ENCODE assay signal across 8 cellular contexts in the genomic region with DNA sequence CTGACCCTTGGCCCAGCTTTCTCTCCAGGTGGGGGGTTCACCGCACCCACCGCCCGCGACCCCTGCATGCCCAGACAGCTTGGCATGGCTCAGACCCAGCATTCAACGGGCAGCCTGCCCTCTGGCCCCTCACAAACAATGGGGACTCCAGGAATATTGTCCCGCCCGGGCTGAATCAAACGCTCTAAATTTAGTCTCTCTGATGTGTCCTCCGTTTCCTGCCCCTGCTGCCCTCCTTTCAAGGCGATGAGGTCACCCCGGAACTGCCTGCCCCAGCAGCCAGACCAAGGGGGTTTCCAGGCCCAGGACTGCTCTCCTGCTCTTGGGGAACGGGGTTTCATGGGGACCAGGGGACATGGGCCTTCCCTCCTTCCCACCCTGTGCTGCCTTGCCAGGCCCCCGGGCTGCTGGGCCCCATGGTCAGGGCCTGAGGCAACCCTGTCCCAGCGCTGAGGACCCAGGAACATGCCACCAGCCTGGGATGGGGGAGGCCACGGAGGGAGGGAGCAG. TPM values are rescaled to one million over a fixed set of nuclear protein-coding genes. Genes with fewer than 3 reads are reported as not detected.
DNase-seq lines count a peak whose midpoint lies in the region; ATAC-seq and TF ChIP-seq lines count a peak whose summit lies in the region.

No MANE protein-coding gene starts in this region.

- H3K4me3 Mint-ChIP-seq in activated naive CD4-positive, alpha-beta T cell treated with anti-CD3 and anti-CD28 coated beads, Interleukin-2, amount 50 U/mL, for 24 hours, result peak overlapping the region; percentile 11

- H3K4me2 ChIP-seq in DOHH2 (ENCODE audit: low read length), result peak overlapping the region; percentile 32

- peak; percentile 41 for ATAC-seq in HG03442 (IDR thresholded peaks at IDR 0.05; ENCODE audit: unreplicated experiment)
- ATAC-seq in right cardiac atrium, result peak; percentile 21 to 63
- no peak for ATAC-seq in HG02885 (IDR thresholded peaks at IDR 0.05; ENCODE audit: poor library complexity, unreplicated experiment)
- ATAC-seq in GM21737 (IDR thresholded peaks at IDR 0.05; ENCODE audit: unreplicated experiment), result no peak

- H3K36me3 Mint-ChIP-seq in activated naive CD4-positive, alpha-beta T cell treated with anti-CD3 and anti-CD28 coated beads, Interleukin-2, amount 50 U/mL, for 24 hours, result no peaks in the 10 kb centered on the region

- TF ChIP-seq CTCF in DOHH2 (IDR thresholded peaks at IDR 0.05; ENCODE audit: low read depth, low read length, poor library complexity, severe bottlenecking), result no peak
- TF ChIP-seq CTCF in tibial artery (IDR thresholded peaks at IDR 0.05), result no peak

- H3K4me1 ChIP-seq in DOHH2 (ENCODE audit: control insufficient read depth, low read length), result peaks cover 24% of the 10 kb centered on the region
- H3K4me1 ChIP-seq in right cardiac atrium (ENCODE audit: control insufficient read depth, insufficient read depth, low read length), result peaks cover 18% of the 10 kb centered on the region
- peaks cover 0 to 38% (median 30%) of the 10 kb centered on the region in 4 donors for H3K4me1 ChIP-seq in tibial artery

- no peaks in the 10 kb centered on the region for H3F3A ChIP-seq in DOHH2 (ENCODE audit: control insufficient read depth, insufficient read depth)

- H3K36me3 ChIP-seq in DOHH2 (ENCODE audit: control insufficient read depth, low read length), result no peaks in the 10 kb centered on the region
- H3K36me3 ChIP-seq in tibial artery, result no peaks in the 10 kb centered on the region

- no peaks in the 10 kb centered on the region for H3K9me2 ChIP-seq in DOHH2 (replicated peaks; ENCODE audit: control insufficient read depth, low read length)

- intact Hi-C loops in right cardiac atrium (cut with DNase I) (no loop called here), tibial artery (cut with DNase I; ENCODE audit: low total_unique reads) (no loop called here)

- no peak overlapping the region for H3K27ac ChIP-seq in DOHH2 (ENCODE audit: low read depth, low read length)
- H3K27ac ChIP-seq in right cardiac atrium (ENCODE audit: low read length), result peak overlapping the region; percentile 80
- H3K27ac ChIP-seq in tibial artery, result peak overlapping the region; percentile 33 to 46

- no peaks in the 10 kb centered on the region for H3K79me2 ChIP-seq in DOHH2 (ENCODE audit: control insufficient read depth, low read length)

- H3K4me3 ChIP-seq in DOHH2 (ENCODE audit: low read length) (no peak overlapping the region), right cardiac atrium (ENCODE audit: low read length) (no peak overlapping the region), tibial artery (no peak overlapping the region)

- H3K4me1 Mint-ChIP-seq in activated naive CD4-positive, alpha-beta T cell treated with anti-CD3 and anti-CD28 coated beads, Interleukin-2, amount 50 U/mL, for 24 hours, result peaks cover 28% of the 10 kb centered on the region

- peak in 1 of 3 donors; percentile 59 for DNase-seq in right cardiac atrium
- no peak for DNase-seq in tibial artery
- DNase-seq in foreskin melanocyte, result no peak

- H3K9me3 ChIP-seq in DOHH2 (ENCODE audit: control insufficient read depth, insufficient read depth, low read length) (no peaks in the 10 kb centered on the region), right cardiac atrium (ENCODE audit: control insufficient read depth, low read length) (no peaks in the 10 kb centered on the region), tibial artery (no peaks in the 10 kb centered on the region)

- peaks cover 11% of the 10 kb centered on the region for H3K27me3 Mint-ChIP-seq in activated naive CD4-positive, alpha-beta T cell treated with anti-CD3 and anti-CD28 coated beads, Interleukin-2, amount 50 U/mL, for 24 hours

- no peaks in the 10 kb centered on the region for H4K20me1 ChIP-seq in DOHH2 (ENCODE audit: control insufficient read depth, insufficient read depth, low read depth, low read length)

- 30% methylated on average over 15 of the region's 15 CpGs for WGBS in right cardiac atrium

- no peak overlapping the region for H3K27ac Mint-ChIP-seq in activated naive CD4-positive, alpha-beta T cell treated with anti-CD3 and anti-CD28 coated beads, Interleukin-2, amount 50 U/mL, for 24 hours

- H3K27me3 ChIP-seq in DOHH2 (ENCODE audit: control insufficient read depth, low read length), result peaks cover 51% of the 10 kb centered on the region
- no peaks in the 10 kb centered on the region for H3K27me3 ChIP-seq in right cardiac atrium (ENCODE audit: control insufficient read depth, insufficient read depth)
- peaks cover 0 to 31% of the 10 kb centered on the region in 2 donors for H3K27me3 ChIP-seq in tibial artery

- H3K9me3 Mint-ChIP-seq in activated naive CD4-positive, alpha-beta T cell treated with anti-CD3 and anti-CD28 coated beads, Interleukin-2, amount 50 U/mL, for 24 hours, result no peaks in the 10 kb centered on the region

RNA-seq across cellular contexts. Expression of a gene that starts 10.1 kb away (rescaled TPM):
- 10 to 100 TPM in 3 of 4 donors, 1 to 10 TPM in 1; 9.3 to 82.1 (median 20.6) TPM for total RNA-seq in right cardiac atrium
- polyA plus RNA-seq in right cardiac atrium, result 15.4 TPM

Comparison
In these comparisons a context has a peak if more than half of its experiments do, and no peak if none do; other contexts are left out.
1. ATAC-seq: peak in HG03442 (single experiment) and right cardiac atrium (2 of 2); none in HG02885 (single experiment) and GM21737 (single experiment).